In the genomic region with DNA sequence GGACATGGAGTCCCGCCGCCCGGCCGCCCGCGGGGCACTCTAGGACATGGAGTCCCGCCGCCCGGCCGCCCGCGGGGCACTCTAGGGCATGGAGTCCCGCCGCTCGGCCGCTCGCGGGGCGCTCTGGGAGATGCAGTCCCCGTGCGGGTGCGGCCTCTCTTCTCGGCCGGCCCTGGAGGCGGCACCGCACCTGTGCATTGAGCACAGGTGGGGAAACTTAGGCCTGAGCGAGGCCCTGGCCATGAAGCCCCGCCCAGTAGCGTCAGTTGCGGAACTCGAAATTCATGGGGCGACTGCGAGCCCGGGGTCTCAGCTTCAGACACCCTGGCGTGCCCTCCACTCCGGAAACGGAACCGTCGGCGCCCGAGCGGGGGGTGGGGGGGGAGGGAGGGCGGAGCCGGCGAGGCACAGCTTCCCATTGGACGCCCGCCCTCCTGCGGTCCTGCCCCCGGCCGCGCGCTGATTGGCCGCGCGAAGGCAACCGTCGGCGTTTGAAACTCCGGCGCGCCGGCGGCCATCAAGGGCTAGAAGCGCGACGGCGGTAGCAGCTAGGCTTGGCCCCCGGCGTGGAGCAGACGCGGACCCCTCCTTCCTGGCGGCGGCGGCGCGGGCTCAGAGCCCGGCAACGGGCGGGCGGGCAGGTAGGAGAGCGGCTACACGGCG, we compare ENCODE assay signal across 1 cellular context.
TF ChIP-seq lines count a peak whose summit lies in the region.

A gene (plus strand): TSS at position 519 of the 663 bp plus-strand sequence. CDS start 1,901 bp downstream, outside the sequence.
A gene with protein sequence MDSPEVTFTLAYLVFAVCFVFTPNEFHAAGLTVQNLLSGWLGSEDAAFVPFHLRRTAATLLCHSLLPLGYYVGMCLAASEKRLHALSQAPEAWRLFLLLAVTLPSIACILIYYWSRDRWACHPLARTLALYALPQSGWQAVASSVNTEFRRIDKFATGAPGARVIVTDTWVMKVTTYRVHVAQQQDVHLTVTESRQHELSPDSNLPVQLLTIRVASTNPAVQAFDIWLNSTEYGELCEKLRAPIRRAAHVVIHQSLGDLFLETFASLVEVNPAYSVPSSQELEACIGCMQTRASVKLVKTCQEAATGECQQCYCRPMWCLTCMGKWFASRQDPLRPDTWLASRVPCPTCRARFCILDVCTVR (minus strand): TSS at position 321 of the 663 bp plus-strand sequence. CDS start 486 bp downstream, outside the sequence.

TF ChIP-seq in H1, 55 proteins besides CTCF, POLR2A, EP300 and RAD21 (continues in another document):
- peak; percentile 85; the same call in 1 of the 2 replicates for TF ChIP-seq GABPA (IDR thresholded peaks at IDR 0.05; ENCODE audit: borderline replicate concordance, insufficient read depth, low read length)
- TF ChIP-seq HDAC6 (IDR thresholded peaks at IDR 0.05; ENCODE audit: low read depth, low read length): no peak
- no peak for TF ChIP-seq SRF (IDR thresholded peaks at IDR 0.05; ENCODE audit: low read depth, low read length)
- no peak for TF ChIP-seq RBBP5 (IDR thresholded peaks at IDR 0.05; ENCODE audit: borderline replicate concordance, low read depth, low read length)
- TF ChIP-seq SP2 (IDR thresholded peaks at IDR 0.05; ENCODE audit: low read length): no peak
- no peak for TF ChIP-seq JUN (IDR thresholded peaks at IDR 0.05; ENCODE audit: low read depth, low read length)
- TF ChIP-seq ASH2L (IDR thresholded peaks at IDR 0.05; ENCODE audit: low read length): no peak
- peak; percentile 84; the same call in 1 of the 2 replicates for TF ChIP-seq YY1 (IDR thresholded peaks at IDR 0.05; ENCODE audit: low read depth, low read length)
- TF ChIP-seq JUND (IDR thresholded peaks at IDR 0.05; ENCODE audit: low read length): no peak
- no peak for TF ChIP-seq EZH2 (IDR thresholded peaks at IDR 0.05; ENCODE audit: low read depth, low read length, severe bottlenecking)
- TF ChIP-seq SIRT6 (IDR thresholded peaks at IDR 0.05; ENCODE audit: low read length): no peak
- TF ChIP-seq SP4 (IDR thresholded peaks at IDR 0.05; ENCODE audit: low read length): no peak
- peak; percentile 62; the same call in 1 of the 2 replicates for TF ChIP-seq TCF12 (IDR thresholded peaks at IDR 0.05; ENCODE audit: low read depth, low read length)
- TF ChIP-seq, protein P1, sequence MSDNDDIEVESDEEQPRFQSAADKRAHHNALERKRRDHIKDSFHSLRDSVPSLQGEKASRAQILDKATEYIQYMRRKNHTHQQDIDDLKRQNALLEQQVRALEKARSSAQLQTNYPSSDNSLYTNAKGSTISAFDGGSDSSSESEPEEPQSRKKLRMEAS (IDR thresholded peaks at IDR 0.05): peak; percentile 47; the same call in 1 of the 2 replicates
- TF ChIP-seq HDAC2 (IDR thresholded peaks at IDR 0.05; ENCODE audit: borderline replicate concordance in 1 of 2, low read depth in 2 of 2, low read length in 2 of 2): no peak
- TF ChIP-seq, protein P2, sequence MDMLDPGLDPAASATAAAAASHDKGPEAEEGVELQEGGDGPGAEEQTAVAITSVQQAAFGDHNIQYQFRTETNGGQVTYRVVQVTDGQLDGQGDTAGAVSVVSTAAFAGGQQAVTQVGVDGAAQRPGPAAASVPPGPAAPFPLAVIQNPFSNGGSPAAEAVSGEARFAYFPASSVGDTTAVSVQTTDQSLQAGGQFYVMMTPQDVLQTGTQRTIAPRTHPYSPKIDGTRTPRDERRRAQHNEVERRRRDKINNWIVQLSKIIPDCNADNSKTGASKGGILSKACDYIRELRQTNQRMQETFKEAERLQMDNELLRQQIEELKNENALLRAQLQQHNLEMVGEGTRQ (IDR thresholded peaks at IDR 0.05; ENCODE audit: low read length): no peak
- TF ChIP-seq TAF1 (IDR thresholded peaks at IDR 0.05; ENCODE audit: low read depth, low read length): peak; percentile 68
- TF ChIP-seq EGR1 (IDR thresholded peaks at IDR 0.05; ENCODE audit: borderline replicate concordance, low read depth, low read length): no peak
- no peak for TF ChIP-seq MAFK (IDR thresholded peaks at IDR 0.05; ENCODE audit: low read depth, low read length)
- TF ChIP-seq RFX5 (IDR thresholded peaks at IDR 0.05; ENCODE audit: borderline replicate concordance, low read depth, low read length): no peak
- no peak for TF ChIP-seq TEAD4 (IDR thresholded peaks at IDR 0.05; ENCODE audit: low read depth, low read length)
- 0 out of 2 replicates have a peak, but pooled peaks have one; percentile 24 for TF ChIP-seq SP1 (IDR thresholded peaks at IDR 0.05; ENCODE audit: low read depth, low read length)
- no peak for TF ChIP-seq KDM1A (IDR thresholded peaks at IDR 0.05; ENCODE audit: borderline replicate concordance, low read length)
- TF ChIP-seq KDM5A (IDR thresholded peaks at IDR 0.05; ENCODE audit: low read length): no peak
- TF ChIP-seq KDM4A (IDR thresholded peaks at IDR 0.05; ENCODE audit: low read depth, low read length, severe bottlenecking): no peak
- TF ChIP-seq CBX8 (IDR thresholded peaks at IDR 0.05; ENCODE audit: borderline replicate concordance, low read depth, low read length): no peak
- no peak; the same call in 1 of the 2 replicates for TF ChIP-seq POLR2AphosphoS5 (IDR thresholded peaks at IDR 0.05; ENCODE audit: low read depth, low read length)
- no peak for TF ChIP-seq CEBPB (IDR thresholded peaks at IDR 0.05; ENCODE audit: low read depth, low read length)
- no peak for TF ChIP-seq BRCA1 (IDR thresholded peaks at IDR 0.05; ENCODE audit: low read depth, low read length)
- TF ChIP-seq GTF2F1 (IDR thresholded peaks at IDR 0.05; ENCODE audit: borderline replicate concordance, low read depth, low read length): no peak
- TF ChIP-seq POU5F1 (IDR thresholded peaks at IDR 0.05; ENCODE audit: low read depth, low read length): no peak
- TF ChIP-seq SAP30 (IDR thresholded peaks at IDR 0.05; ENCODE audit: insufficient read depth, insufficient replicate concordance, low read length): no peak
- TF ChIP-seq, protein P3, sequence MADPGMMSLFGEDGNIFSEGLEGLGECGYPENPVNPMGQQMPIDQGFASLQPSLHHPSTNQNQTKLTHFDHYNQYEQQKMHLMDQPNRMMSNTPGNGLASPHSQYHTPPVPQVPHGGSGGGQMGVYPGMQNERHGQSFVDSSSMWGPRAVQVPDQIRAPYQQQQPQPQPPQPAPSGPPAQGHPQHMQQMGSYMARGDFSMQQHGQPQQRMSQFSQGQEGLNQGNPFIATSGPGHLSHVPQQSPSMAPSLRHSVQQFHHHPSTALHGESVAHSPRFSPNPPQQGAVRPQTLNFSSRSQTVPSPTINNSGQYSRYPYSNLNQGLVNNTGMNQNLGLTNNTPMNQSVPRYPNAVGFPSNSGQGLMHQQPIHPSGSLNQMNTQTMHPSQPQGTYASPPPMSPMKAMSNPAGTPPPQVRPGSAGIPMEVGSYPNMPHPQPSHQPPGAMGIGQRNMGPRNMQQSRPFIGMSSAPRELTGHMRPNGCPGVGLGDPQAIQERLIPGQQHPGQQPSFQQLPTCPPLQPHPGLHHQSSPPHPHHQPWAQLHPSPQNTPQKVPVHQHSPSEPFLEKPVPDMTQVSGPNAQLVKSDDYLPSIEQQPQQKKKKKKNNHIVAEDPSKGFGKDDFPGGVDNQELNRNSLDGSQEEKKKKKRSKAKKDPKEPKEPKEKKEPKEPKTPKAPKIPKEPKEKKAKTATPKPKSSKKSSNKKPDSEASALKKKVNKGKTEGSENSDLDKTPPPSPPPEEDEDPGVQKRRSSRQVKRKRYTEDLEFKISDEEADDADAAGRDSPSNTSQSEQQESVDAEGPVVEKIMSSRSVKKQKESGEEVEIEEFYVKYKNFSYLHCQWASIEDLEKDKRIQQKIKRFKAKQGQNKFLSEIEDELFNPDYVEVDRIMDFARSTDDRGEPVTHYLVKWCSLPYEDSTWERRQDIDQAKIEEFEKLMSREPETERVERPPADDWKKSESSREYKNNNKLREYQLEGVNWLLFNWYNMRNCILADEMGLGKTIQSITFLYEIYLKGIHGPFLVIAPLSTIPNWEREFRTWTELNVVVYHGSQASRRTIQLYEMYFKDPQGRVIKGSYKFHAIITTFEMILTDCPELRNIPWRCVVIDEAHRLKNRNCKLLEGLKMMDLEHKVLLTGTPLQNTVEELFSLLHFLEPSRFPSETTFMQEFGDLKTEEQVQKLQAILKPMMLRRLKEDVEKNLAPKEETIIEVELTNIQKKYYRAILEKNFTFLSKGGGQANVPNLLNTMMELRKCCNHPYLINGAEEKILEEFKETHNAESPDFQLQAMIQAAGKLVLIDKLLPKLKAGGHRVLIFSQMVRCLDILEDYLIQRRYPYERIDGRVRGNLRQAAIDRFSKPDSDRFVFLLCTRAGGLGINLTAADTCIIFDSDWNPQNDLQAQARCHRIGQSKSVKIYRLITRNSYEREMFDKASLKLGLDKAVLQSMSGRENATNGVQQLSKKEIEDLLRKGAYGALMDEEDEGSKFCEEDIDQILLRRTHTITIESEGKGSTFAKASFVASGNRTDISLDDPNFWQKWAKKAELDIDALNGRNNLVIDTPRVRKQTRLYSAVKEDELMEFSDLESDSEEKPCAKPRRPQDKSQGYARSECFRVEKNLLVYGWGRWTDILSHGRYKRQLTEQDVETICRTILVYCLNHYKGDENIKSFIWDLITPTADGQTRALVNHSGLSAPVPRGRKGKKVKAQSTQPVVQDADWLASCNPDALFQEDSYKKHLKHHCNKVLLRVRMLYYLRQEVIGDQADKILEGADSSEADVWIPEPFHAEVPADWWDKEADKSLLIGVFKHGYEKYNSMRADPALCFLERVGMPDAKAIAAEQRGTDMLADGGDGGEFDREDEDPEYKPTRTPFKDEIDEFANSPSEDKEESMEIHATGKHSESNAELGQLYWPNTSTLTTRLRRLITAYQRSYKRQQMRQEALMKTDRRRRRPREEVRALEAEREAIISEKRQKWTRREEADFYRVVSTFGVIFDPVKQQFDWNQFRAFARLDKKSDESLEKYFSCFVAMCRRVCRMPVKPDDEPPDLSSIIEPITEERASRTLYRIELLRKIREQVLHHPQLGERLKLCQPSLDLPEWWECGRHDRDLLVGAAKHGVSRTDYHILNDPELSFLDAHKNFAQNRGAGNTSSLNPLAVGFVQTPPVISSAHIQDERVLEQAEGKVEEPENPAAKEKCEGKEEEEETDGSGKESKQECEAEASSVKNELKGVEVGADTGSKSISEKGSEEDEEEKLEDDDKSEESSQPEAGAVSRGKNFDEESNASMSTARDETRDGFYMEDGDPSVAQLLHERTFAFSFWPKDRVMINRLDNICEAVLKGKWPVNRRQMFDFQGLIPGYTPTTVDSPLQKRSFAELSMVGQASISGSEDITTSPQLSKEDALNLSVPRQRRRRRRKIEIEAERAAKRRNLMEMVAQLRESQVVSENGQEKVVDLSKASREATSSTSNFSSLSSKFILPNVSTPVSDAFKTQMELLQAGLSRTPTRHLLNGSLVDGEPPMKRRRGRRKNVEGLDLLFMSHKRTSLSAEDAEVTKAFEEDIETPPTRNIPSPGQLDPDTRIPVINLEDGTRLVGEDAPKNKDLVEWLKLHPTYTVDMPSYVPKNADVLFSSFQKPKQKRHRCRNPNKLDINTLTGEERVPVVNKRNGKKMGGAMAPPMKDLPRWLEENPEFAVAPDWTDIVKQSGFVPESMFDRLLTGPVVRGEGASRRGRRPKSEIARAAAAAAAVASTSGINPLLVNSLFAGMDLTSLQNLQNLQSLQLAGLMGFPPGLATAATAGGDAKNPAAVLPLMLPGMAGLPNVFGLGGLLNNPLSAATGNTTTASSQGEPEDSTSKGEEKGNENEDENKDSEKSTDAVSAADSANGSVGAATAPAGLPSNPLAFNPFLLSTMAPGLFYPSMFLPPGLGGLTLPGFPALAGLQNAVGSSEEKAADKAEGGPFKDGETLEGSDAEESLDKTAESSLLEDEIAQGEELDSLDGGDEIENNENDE (IDR thresholded peaks at IDR 0.05; ENCODE audit: insufficient replicate concordance, low read length): no peak
- no peak for TF ChIP-seq CHD1 (IDR thresholded peaks at IDR 0.05; ENCODE audit: low read depth, low read length)
- TF ChIP-seq, protein P4, sequence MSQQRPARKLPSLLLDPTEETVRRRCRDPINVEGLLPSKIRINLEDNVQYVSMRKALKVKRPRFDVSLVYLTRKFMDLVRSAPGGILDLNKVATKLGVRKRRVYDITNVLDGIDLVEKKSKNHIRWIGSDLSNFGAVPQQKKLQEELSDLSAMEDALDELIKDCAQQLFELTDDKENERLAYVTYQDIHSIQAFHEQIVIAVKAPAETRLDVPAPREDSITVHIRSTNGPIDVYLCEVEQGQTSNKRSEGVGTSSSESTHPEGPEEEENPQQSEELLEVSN (IDR thresholded peaks at IDR 0.05): no peak
- TF ChIP-seq, protein P5, sequence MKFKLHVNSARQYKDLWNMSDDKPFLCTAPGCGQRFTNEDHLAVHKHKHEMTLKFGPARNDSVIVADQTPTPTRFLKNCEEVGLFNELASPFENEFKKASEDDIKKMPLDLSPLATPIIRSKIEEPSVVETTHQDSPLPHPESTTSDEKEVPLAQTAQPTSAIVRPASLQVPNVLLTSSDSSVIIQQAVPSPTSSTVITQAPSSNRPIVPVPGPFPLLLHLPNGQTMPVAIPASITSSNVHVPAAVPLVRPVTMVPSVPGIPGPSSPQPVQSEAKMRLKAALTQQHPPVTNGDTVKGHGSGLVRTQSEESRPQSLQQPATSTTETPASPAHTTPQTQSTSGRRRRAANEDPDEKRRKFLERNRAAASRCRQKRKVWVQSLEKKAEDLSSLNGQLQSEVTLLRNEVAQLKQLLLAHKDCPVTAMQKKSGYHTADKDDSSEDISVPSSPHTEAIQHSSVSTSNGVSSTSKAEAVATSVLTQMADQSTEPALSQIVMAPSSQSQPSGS (IDR thresholded peaks at IDR 0.05; ENCODE audit: low read length): no peak
- TF ChIP-seq PHF8 (conservative IDR thresholded peaks at IDR 0.05; ENCODE audit: low read depth, low read length): peak; percentile 65; the same call in 1 of the 2 replicates
- TF ChIP-seq TAF7 (optimal IDR thresholded peaks at IDR 0.05; ENCODE audit: borderline replicate concordance, low read depth, low read length): peak; percentile 33
- TF ChIP-seq RXRA (IDR thresholded peaks at IDR 0.05; ENCODE audit: insufficient read depth, low read depth, low read length): no peak
- peak; percentile 27; the same call in 1 of the 2 replicates for TF ChIP-seq SIX5 (IDR thresholded peaks at IDR 0.05; ENCODE audit: low read depth, low read length)
- no peak for TF ChIP-seq ZNF274 (IDR thresholded peaks at IDR 0.05; ENCODE audit: borderline replicate concordance, extremely low read depth, low read length)
- TF ChIP-seq FOSL1 (IDR thresholded peaks at IDR 0.05; ENCODE audit: insufficient read depth, low read depth, low read length): no peak
- TF ChIP-seq SIN3A (conservative IDR thresholded peaks at IDR 0.05 in 1 of 2, IDR thresholded peaks at IDR 0.05 in 1 of 2; ENCODE audit: low read depth in 1 of 2, low read length in 2 of 2): peak; percentile 13 to 79; a peak in 3 of 4 replicates
- TF ChIP-seq, protein P6, sequence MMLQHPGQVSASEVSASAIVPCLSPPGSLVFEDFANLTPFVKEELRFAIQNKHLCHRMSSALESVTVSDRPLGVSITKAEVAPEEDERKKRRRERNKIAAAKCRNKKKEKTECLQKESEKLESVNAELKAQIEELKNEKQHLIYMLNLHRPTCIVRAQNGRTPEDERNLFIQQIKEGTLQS (IDR thresholded peaks at IDR 0.05; ENCODE audit: insufficient read depth, low read depth, low read length): no peak
- TF ChIP-seq NANOG (IDR thresholded peaks at IDR 0.05; ENCODE audit: insufficient read depth, low read depth, low read length, poor library complexity, severe bottlenecking): no peak
- TF ChIP-seq RNF2 (IDR thresholded peaks at IDR 0.05; ENCODE audit: borderline replicate concordance, low read depth, low read length, missing control alignments, poor library complexity, severe bottlenecking): no peak
- TF ChIP-seq CTBP2 (IDR thresholded peaks at IDR 0.05; ENCODE audit: borderline replicate concordance, insufficient read depth, insufficient read length, low read length): no peak
- peak; percentile 87 for TF ChIP-seq CREB1 (IDR thresholded peaks at IDR 0.05)
- TF ChIP-seq TBP (IDR thresholded peaks at IDR 0.05; ENCODE audit: low read depth, low read length): peak; percentile 30; the same call in 1 of the 2 replicates
- no peak for TF ChIP-seq BCL11A (IDR thresholded peaks at IDR 0.05; ENCODE audit: low read depth in 2 of 2, low read length in 2 of 2)
- TF ChIP-seq SUZ12 (IDR thresholded peaks at IDR 0.05; ENCODE audit: low read length): no peak
